In the genomic region with DNA sequence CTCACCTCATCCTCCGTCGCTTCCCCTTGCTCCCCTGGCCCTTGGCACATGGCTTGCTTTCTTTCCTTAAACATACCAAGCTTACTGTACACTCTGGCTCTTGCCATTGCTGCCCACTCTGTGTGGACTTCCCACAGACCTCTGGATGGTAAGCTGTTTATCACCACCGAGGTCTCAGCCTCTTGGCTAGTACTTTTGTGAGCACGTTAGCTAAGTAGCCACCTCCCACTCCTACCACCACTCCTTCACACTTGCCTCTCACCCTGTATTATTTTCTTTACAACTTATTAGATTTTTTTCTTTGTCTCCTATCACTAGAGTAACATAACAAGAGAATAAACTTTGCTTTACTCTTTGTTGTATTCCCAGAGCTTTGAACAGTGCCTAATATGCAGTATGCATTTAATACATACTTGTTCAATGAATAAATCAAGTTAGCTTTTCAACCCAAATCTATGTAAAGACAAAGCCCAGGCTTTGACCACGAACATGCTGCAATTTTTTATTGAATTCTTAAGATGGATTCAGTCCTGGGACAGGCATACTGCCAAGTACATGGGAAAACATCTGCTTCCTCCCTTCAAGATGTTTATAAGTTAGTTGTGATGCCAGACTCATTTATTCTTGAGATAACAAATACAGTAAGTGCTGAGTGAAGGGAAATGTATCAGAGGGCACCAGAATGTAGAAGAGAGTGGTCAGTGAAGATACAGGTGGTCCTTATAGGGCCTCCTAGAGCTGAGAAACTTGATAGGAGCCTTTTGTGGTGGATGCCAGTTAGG, we compare ENCODE assay signal across 17 cellular contexts. TPM values are rescaled to one million over a fixed set of nuclear protein-coding genes. Genes with fewer than 3 reads are reported as not detected.
DNase-seq lines count a peak whose midpoint lies in the region; ATAC-seq and TF ChIP-seq lines count a peak whose summit lies in the region.
"Had no signal": no experiment of that assay in that cellular context is flagged by ENCODE, and none has a peak within 500 bp of the region (broad histone marks: within the 10 kb centered on the region; RNA-seq: fewer than 3 reads in every experiment).

No MANE protein-coding gene starts in this region.

- TF ChIP-seq POLR2A in esophagus muscularis mucosa (IDR thresholded peaks at IDR 0.05; ENCODE audit: low read depth): no peak

- peak; percentile 45 for DNase-seq in DMS79 (lab: John Stamatoyannopoulos, UW)
- DNase-seq in LHCN-M2 (ENCODE audit: low read depth): peak; percentile 88
- peak; percentile 75 for DNase-seq in esophagus muscularis mucosa (ENCODE audit: extremely low spot score)
- DNase-seq in pulmonary artery endothelial cell (ENCODE audit: low read depth, low spot score): peak; percentile 93
- no peak for DNase-seq in KG1 (lab: John Stamatoyannopoulos, UW)
- no peak for DNase-seq in kidney tubule cell (ENCODE audit: low spot score)
- DNase-seq: Calu3, Karpas-422, kidney, naive B cell, NCI-H2029 treated with DMSO at 0.1 percent for 48 hours, right cardiac atrium, WERI-Rb-1 had no signal

- no peak for TF ChIP-seq EP300 in esophagus muscularis mucosa (IDR thresholded peaks at IDR 0.05)

- intact Hi-C loops in esophagus muscularis mucosa (cut with DNase I): no loop called here

- 30% methylated on average over 5 of the region's 5 CpGs for WGBS in esophagus muscularis mucosa

- no peak overlapping the region for H3K27ac ChIP-seq in esophagus muscularis mucosa (replicated peaks in 1 of 4)
- H3K27ac ChIP-seq: foreskin keratinocyte, SJCRH30, WERI-Rb-1 had no signal

- peaks cover 0 to 4% (median 0%) of the 10 kb centered on the region in 4 donors for H3K4me1 ChIP-seq in esophagus muscularis mucosa
- H3K4me1 ChIP-seq: foreskin keratinocyte had no signal

- ATAC-seq in GM18873 (IDR thresholded peaks at IDR 0.05; ENCODE audit: low FRiP score, unreplicated experiment): no peak
- ATAC-seq in HG03045 (IDR thresholded peaks at IDR 0.05; ENCODE audit: unreplicated experiment): no peak
- ATAC-seq: right cardiac atrium had no signal

- H3K36me3 ChIP-seq in esophagus muscularis mucosa: no peaks in the 10 kb centered on the region
- H3K36me3 ChIP-seq: WERI-Rb-1 had no signal

- TF ChIP-seq CTCF in esophagus muscularis mucosa (IDR thresholded peaks at IDR 0.05): no peak

- peaks cover 0 to 4% (median 0%) of the 10 kb centered on the region in 4 donors for H3K27me3 ChIP-seq in esophagus muscularis mucosa
- H3K27me3 ChIP-seq: foreskin keratinocyte, SJCRH30 had no signal

- H3K4me3 ChIP-seq in esophagus muscularis mucosa: no peak overlapping the region
- H3K4me3 ChIP-seq: SJCRH30 had no signal

- H3K9me3 ChIP-seq in esophagus muscularis mucosa: no peaks in the 10 kb centered on the region
- H3K9me3 ChIP-seq: SJCRH30 had no signal

RNA-seq across cellular contexts. Expression of a gene that starts 24.9 kb away (rescaled TPM):
- 0.46 TPM in 1 of 2 replicates, not detected in the other for total RNA-seq in LHCN-M2 (2014; rRNA removed)
- not detected for polyA plus RNA-seq in LHCN-M2 (2012)
- not detected for total RNA-seq in esophagus muscularis mucosa
- total RNA-seq in pulmonary artery endothelial cell: not detected in 2 replicates
- total RNA-seq: Calu3, foreskin keratinocyte, kidney, right cardiac atrium, SJCRH30 had no signal
- polyA plus RNA-seq: foreskin keratinocyte, right cardiac atrium had no signal

RNA-seq across cellular contexts. Expression of a gene that starts 37.4 kb away (rescaled TPM):
- total RNA-seq in LHCN-M2 (2014; rRNA removed) (25.4 and 30.8 TPM in 2 replicates), esophagus muscularis mucosa (1 to 10 TPM; 1.2 to 7.3 (median 3.2) TPM), pulmonary artery endothelial cell (8.3 and 17.1 TPM in 2 replicates)
- polyA plus RNA-seq in LHCN-M2 (2012): 2.8 TPM

RNA-seq across cellular contexts. Expression of a gene that starts 37.7 kb away (rescaled TPM):
- total RNA-seq in LHCN-M2 (2014; rRNA removed): 25.8 and 30.4 TPM in 2 replicates
- 6.5 TPM for polyA plus RNA-seq in LHCN-M2 (2012)
- total RNA-seq in esophagus muscularis mucosa: 10 to 100 TPM in 1 of 4 donors, 1 to 10 TPM in 3; 8.1 to 11.1 (median 9.7) TPM
- total RNA-seq in pulmonary artery endothelial cell: 36.2 and 39.0 TPM in 2 replicates

Comparison
In these comparisons a context has a peak if more than half of its experiments do, and no peak if none do; other contexts are left out.
1. DNase-seq: peak in DMS79 (single experiment), LHCN-M2 (single experiment), esophagus muscularis mucosa (single experiment) and pulmonary artery endothelial cell (single experiment); none in KG1 (single experiment) and kidney tubule cell (single experiment).